8 cellular contexts compared by ENCODE assay signal in the genomic region with DNA sequence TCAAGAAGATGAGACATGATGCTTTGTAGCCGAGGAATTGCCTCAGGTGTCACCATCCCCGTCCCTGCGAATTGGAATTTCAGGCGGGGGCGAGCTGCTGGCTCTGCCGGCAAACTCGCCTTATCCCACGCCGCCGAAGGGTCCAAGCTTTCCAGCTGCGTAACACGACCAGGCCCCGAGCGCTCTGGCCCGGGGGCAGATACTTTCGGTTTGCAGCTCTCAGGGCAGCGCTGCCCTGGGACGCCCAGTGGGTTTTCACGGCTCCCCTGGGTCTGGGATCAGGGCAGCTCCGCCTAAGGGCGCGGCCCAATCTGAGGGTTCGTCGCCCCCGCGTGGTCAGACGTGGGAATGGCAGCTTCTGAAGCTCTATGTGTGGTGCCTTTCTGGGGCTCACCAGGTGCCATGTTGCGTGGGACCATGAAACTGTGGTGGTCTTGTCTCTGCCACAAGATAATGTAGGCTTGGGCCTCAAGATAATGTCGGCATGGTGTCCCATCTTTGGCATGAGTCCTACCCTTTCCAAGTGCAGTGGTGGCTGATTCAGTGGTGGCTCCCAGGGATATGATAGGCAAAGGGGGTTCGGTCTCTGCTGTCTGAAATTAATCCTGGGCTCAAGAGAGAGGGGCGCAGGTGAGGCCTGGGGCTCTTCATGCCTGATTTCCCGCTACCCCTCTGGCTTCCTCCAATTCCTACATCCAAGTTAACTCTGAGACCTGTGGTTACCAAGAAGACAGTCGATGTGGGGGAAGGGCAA. TPM values are rescaled to one million over a fixed set of nuclear protein-coding genes. Genes with fewer than 3 reads are reported as not detected.
DNase-seq lines count a peak whose midpoint lies in the region; ATAC-seq and TF ChIP-seq lines count a peak whose summit lies in the region.

No MANE protein-coding gene starts in this region.

- DNase-seq in CD8-positive, alpha-beta T cell: peak; percentile 67 to 94 (median 88)
- DNase-seq in Panc1 (ENCODE audit: low read depth, low spot score) (peak; percentile 69), fibroblast of pulmonary artery (ENCODE audit: low read depth) (peak; percentile 85), natural killer cell (peak; percentile 86)
- DNase-seq in stimulated activated naive B cell treated with anti-CD40 and anti-IgM and Interleukin-4, amounts not matched to agents 10 μg/mL and 1 μg/mL and 100 μg/mL, for 72 hours: peak; percentile 79

- H3K9me3 ChIP-seq in CD8-positive, alpha-beta T cell (ENCODE audit: low read length): no peaks in the 10 kb centered on the region
- no peaks in the 10 kb centered on the region for H3K9me3 ChIP-seq in Panc1 (ENCODE audit: control insufficient read depth, insufficient read depth, low read depth, low read length)

- peak overlapping the region; percentile 80 for H3K4me3 Mint-ChIP-seq in CD8-positive, alpha-beta T cell
- H3K4me3 Mint-ChIP-seq in IgD-negative memory B cell (peak overlapping the region; percentile 74 to 90 (median 82)), natural killer cell (peak overlapping the region; percentile 73)
- H3K4me3 Mint-ChIP-seq in activated T-helper 17 cell treated with anti-CD3 and anti-CD28 coated beads, Interleukin-2, amount 50 U/mL, for 72 hours: peak overlapping the region; percentile 79
- peak overlapping the region; percentile 86 to 89 for H3K4me3 Mint-ChIP-seq in stimulated activated naive B cell treated with anti-CD40 and anti-IgM and Interleukin-4, amounts not matched to agents 10 μg/mL and 1 μg/mL and 100 μg/mL, for 72 hours

- in situ Hi-C loops in Panc1 (cut with HindIII; ENCODE audit: low pct_unique_long_range_greater_than_20kb, low sequenced_read_pairs): no loop called here

- no peaks in the 10 kb centered on the region for H3K27me3 Mint-ChIP-seq in CD8-positive, alpha-beta T cell (ENCODE audit: low read depth)
- no peaks in the 10 kb centered on the region for H3K27me3 Mint-ChIP-seq in IgD-negative memory B cell
- no peaks in the 10 kb centered on the region for H3K27me3 Mint-ChIP-seq in activated T-helper 17 cell treated with anti-CD3 and anti-CD28 coated beads, Interleukin-2, amount 50 U/mL, for 72 hours
- H3K27me3 Mint-ChIP-seq in natural killer cell (ENCODE audit: low read depth in 2 of 2): no peaks in the 10 kb centered on the region
- H3K27me3 Mint-ChIP-seq in stimulated activated naive B cell treated with anti-CD40 and anti-IgM and Interleukin-4, amounts not matched to agents 10 μg/mL and 1 μg/mL and 100 μg/mL, for 72 hours: no peaks in the 10 kb centered on the region

- H3K4me3 ChIP-seq in CD8-positive, alpha-beta T cell (ENCODE audit: low read depth, low read length): peak overlapping the region; percentile 60
- peak overlapping the region; percentile 55 to 68 for H3K4me3 ChIP-seq in Panc1 (ENCODE audit: low read depth in 2 of 2, low read length in 2 of 2)
- peak overlapping the region; percentile 63 for H3K4me3 ChIP-seq in fibroblast of pulmonary artery (replicated peaks; ENCODE audit: low read depth, low read length)

- POLR2A ChIA-PET in CD8-positive, alpha-beta T cell (lab: Charles Lee): interaction anchor here (0.7 to 4.2 kb wide), 7 partner anchors 9 to 79 kb away, joined by 3 to 39 read pairs (median 6); a partner anchor contains a TSS
- POLR2A ChIA-PET in Panc1 (lab: Charles Lee): interaction anchor here (0.6 to 0.7 kb wide), 2 partner anchors 63 to 162 kb away, joined by 3 to 5 read pairs; no protein-coding TSS in a partner anchor

- peaks cover 15% of the 10 kb centered on the region for H3K4me1 ChIP-seq in CD8-positive, alpha-beta T cell (ENCODE audit: insufficient read depth, low read length)
- H3K4me1 ChIP-seq in Panc1 (ENCODE audit: control insufficient read depth, insufficient read depth, low read length): peaks cover 4% of the 10 kb centered on the region; the same call in 1 of the 2 replicates

- no peaks in the 10 kb centered on the region for H3K27me3 ChIP-seq in CD8-positive, alpha-beta T cell (ENCODE audit: insufficient read depth, low read length)
- no peaks in the 10 kb centered on the region for H3K27me3 ChIP-seq in Panc1 (ENCODE audit: control insufficient read depth, insufficient read depth, low read length)

- peaks cover 7% of the 10 kb centered on the region for H3K36me3 ChIP-seq in CD8-positive, alpha-beta T cell (ENCODE audit: insufficient read depth, low read length)
- no peaks in the 10 kb centered on the region for H3K36me3 ChIP-seq in Panc1 (ENCODE audit: control insufficient read depth, insufficient read depth, low read length)

- intact Hi-C loops in CD8-positive, alpha-beta T cell (cut with DNase I, micrococcal nuclease): loop anchor here (1.0 to 5.0 kb wide), 6 partner anchors 21 to 335 kb away; a partner anchor contains a TSS
- intact Hi-C loops in Panc1 (cut with micrococcal nuclease; ENCODE audit: unreplicated experiment) (loop anchor here (2.0 to 5.0 kb wide), 3 partner anchors 64 to 115 kb away; a partner anchor contains a TSS), natural killer cell (cut with micrococcal nuclease) (loop anchor here (1.0 to 2.0 kb wide), 4 partner anchors 20 to 118 kb away; a partner anchor contains a TSS)

- no peak overlapping the region for H3K27ac ChIP-seq in CD8-positive, alpha-beta T cell (ENCODE audit: low read depth, low read length)
- H3K27ac ChIP-seq in Panc1 (ENCODE audit: low read length): peak overlapping the region; percentile 55

- BruUV-seq in Panc1 (replicated peaks; lab: Mats Ljungman, UMichigan): no TSS peak

- peak; percentile 84 for TF ChIP-seq CTCF in CD8-positive, alpha-beta T cell (IDR thresholded peaks at IDR 0.05)
- TF ChIP-seq CTCF in Panc1 (IDR thresholded peaks at IDR 0.05): peak; percentile 95
- TF ChIP-seq CTCF in fibroblast of pulmonary artery (IDR thresholded peaks at IDR 0.05; ENCODE audit: low read length, missing control alignments): peak; percentile 89
- peak; percentile 95 for TF ChIP-seq CTCF in natural killer cell (IDR thresholded peaks at IDR 0.05)

- CTCF ChIA-PET in CD8-positive, alpha-beta T cell (lab: Charles Lee): interaction anchor here (0.6 to 15.6 kb wide), 38 partner anchors 8 to 527 kb away, joined by 3 to 490 read pairs (median 5); a partner anchor contains a TSS
- CTCF ChIA-PET in Panc1 (lab: Charles Lee): interaction anchor here (0.5 to 2.8 kb wide), 24 partner anchors 8 to 125 kb away, joined by 3 to 47 read pairs (median 4); a partner anchor contains a TSS

- peak overlapping the region; percentile 32 for H3K27ac Mint-ChIP-seq in CD8-positive, alpha-beta T cell
- H3K27ac Mint-ChIP-seq in IgD-negative memory B cell (peak overlapping the region; percentile 54 to 88 (median 76)), natural killer cell (peak overlapping the region in 1 of 2 donors; percentile 74)
- H3K27ac Mint-ChIP-seq in activated T-helper 17 cell treated with anti-CD3 and anti-CD28 coated beads, Interleukin-2, amount 50 U/mL, for 72 hours: peak overlapping the region; percentile 48
- peak overlapping the region; percentile 91 for H3K27ac Mint-ChIP-seq in stimulated activated naive B cell treated with anti-CD40 and anti-IgM and Interleukin-4, amounts not matched to agents 10 μg/mL and 1 μg/mL and 100 μg/mL, for 72 hours

- H3K9me3 Mint-ChIP-seq in CD8-positive, alpha-beta T cell: no peaks in the 10 kb centered on the region
- H3K9me3 Mint-ChIP-seq in IgD-negative memory B cell (peaks cover 0 to 4% (median 0%) of the 10 kb centered on the region in 3 donors), natural killer cell (peaks cover 0 to 3% of the 10 kb centered on the region in 2 donors)
- H3K9me3 Mint-ChIP-seq in activated T-helper 17 cell treated with anti-CD3 and anti-CD28 coated beads, Interleukin-2, amount 50 U/mL, for 72 hours: no peaks in the 10 kb centered on the region
- H3K9me3 Mint-ChIP-seq in stimulated activated naive B cell treated with anti-CD40 and anti-IgM and Interleukin-4, amounts not matched to agents 10 μg/mL and 1 μg/mL and 100 μg/mL, for 72 hours: no peaks in the 10 kb centered on the region

- H3K4me1 Mint-ChIP-seq in CD8-positive, alpha-beta T cell (ENCODE audit: low read depth): peaks cover 16% of the 10 kb centered on the region
- peaks cover 16 to 24% (median 22%) of the 10 kb centered on the region in 3 donors for H3K4me1 Mint-ChIP-seq in IgD-negative memory B cell
- H3K4me1 Mint-ChIP-seq in activated T-helper 17 cell treated with anti-CD3 and anti-CD28 coated beads, Interleukin-2, amount 50 U/mL, for 72 hours: no peaks in the 10 kb centered on the region
- H3K4me1 Mint-ChIP-seq in natural killer cell: peaks cover 9 to 24% of the 10 kb centered on the region in 2 donors
- H3K4me1 Mint-ChIP-seq in stimulated activated naive B cell treated with anti-CD40 and anti-IgM and Interleukin-4, amounts not matched to agents 10 μg/mL and 1 μg/mL and 100 μg/mL, for 72 hours: peaks cover 18 to 51% of the 10 kb centered on the region in 2 donors

- H3K36me3 Mint-ChIP-seq in CD8-positive, alpha-beta T cell: peaks cover 13% of the 10 kb centered on the region
- H3K36me3 Mint-ChIP-seq in IgD-negative memory B cell: peaks cover 6% of the 10 kb centered on the region
- peaks cover 5% of the 10 kb centered on the region for H3K36me3 Mint-ChIP-seq in activated T-helper 17 cell treated with anti-CD3 and anti-CD28 coated beads, Interleukin-2, amount 50 U/mL, for 72 hours (ENCODE audit: low read depth)
- no peaks in the 10 kb centered on the region for H3K36me3 Mint-ChIP-seq in natural killer cell
- peaks cover 14 to 28% of the 10 kb centered on the region in 2 donors for H3K36me3 Mint-ChIP-seq in stimulated activated naive B cell treated with anti-CD40 and anti-IgM and Interleukin-4, amounts not matched to agents 10 μg/mL and 1 μg/mL and 100 μg/mL, for 72 hours

- ATAC-seq in CD8-positive, alpha-beta T cell: peak; percentile 99
- ATAC-seq in GM19468 (IDR thresholded peaks at IDR 0.05; ENCODE audit: extremely low read depth, unreplicated experiment): peak; percentile 84
- peak; percentile 100 for ATAC-seq in Panc1
- ATAC-seq in activated T-helper 17 cell treated with anti-CD3 and anti-CD28 coated beads, Interleukin-2, amount 50 U/mL, for 72 hours (replicated peaks): peak; percentile 100
- ATAC-seq in natural killer cell: peak; percentile 91 to 93 (median 93)
- peak; percentile 93 to 95 for ATAC-seq in stimulated activated naive B cell treated with anti-CD40 and anti-IgM and Interleukin-4, amounts not matched to agents 10 μg/mL and 1 μg/mL and 100 μg/mL, for 72 hours (replicated peaks)

RNA-seq across cellular contexts. Expression of a gene that starts 21.0 kb away (rescaled TPM):
- total RNA-seq in CD8-positive, alpha-beta T cell: 100 to 1,000 TPM; 213 to 230 TPM
- polyA plus RNA-seq in IgD-negative memory B cell: 69.3 TPM
- total RNA-seq in Panc1 (2021; ENCODE audit: unreplicated experiment) (108 TPM), natural killer cell (100 to 1,000 TPM; 173 to 190 (median 187) TPM)
- 134 TPM for polyA plus RNA-seq in Panc1 (2012; ENCODE audit: insufficient read length)
- 10 to 100 TPM; 34.4 to 67.9 TPM for total RNA-seq in activated T-helper 17 cell treated with anti-CD3 and anti-CD28 coated beads, Interleukin-2, amount 50 U/mL, for 72 hours

RNA-seq across cellular contexts. Expression of a gene that starts 28.8 kb away (rescaled TPM):
- 10 to 100 TPM; 25.0 to 27.6 TPM for total RNA-seq in CD8-positive, alpha-beta T cell
- polyA plus RNA-seq in IgD-negative memory B cell: not detected
- total RNA-seq in Panc1 (2021; ENCODE audit: unreplicated experiment) (55.4 TPM), natural killer cell (10 to 100 TPM; 13.0 to 14.7 (median 13.3) TPM)
- 64.1 TPM for polyA plus RNA-seq in Panc1 (2012; ENCODE audit: insufficient read length)
- 10 to 100 TPM in 1 of 2 donors, 1 to 10 TPM in 1; 4.6 to 12.5 TPM for total RNA-seq in activated T-helper 17 cell treated with anti-CD3 and anti-CD28 coated beads, Interleukin-2, amount 50 U/mL, for 72 hours

RNA-seq across cellular contexts. Expression of a gene that starts 32.6 kb away (rescaled TPM):
- not detected for total RNA-seq in CD8-positive, alpha-beta T cell
- 2.2 TPM for polyA plus RNA-seq in IgD-negative memory B cell
- 1.6 TPM for total RNA-seq in Panc1 (2021; ENCODE audit: unreplicated experiment)
- polyA plus RNA-seq in Panc1 (2012; ENCODE audit: insufficient read length): 1.3 TPM
- total RNA-seq in activated T-helper 17 cell treated with anti-CD3 and anti-CD28 coated beads, Interleukin-2, amount 50 U/mL, for 72 hours: 1 to 10 TPM in 1 of 2 donors, not detected in 1; 3.5 TPM
- not detected for total RNA-seq in natural killer cell

RNA-seq across cellular contexts. Expression of a gene that starts 58.8 kb away (rescaled TPM):
- under 1 TPM in 1 of 2 experiments, not detected in 1; 0.31 TPM for total RNA-seq in CD8-positive, alpha-beta T cell
- polyA plus RNA-seq in IgD-negative memory B cell: not detected
- total RNA-seq in Panc1 (2021; ENCODE audit: unreplicated experiment) (not detected), natural killer cell (under 1 TPM in 1 of 3 donors, not detected in 2; 0.14 TPM)
- polyA plus RNA-seq in Panc1 (2012; ENCODE audit: insufficient read length): 0.80 TPM
- under 1 TPM; 0.11 to 0.50 TPM for total RNA-seq in activated T-helper 17 cell treated with anti-CD3 and anti-CD28 coated beads, Interleukin-2, amount 50 U/mL, for 72 hours
